12 cellular contexts compared by ENCODE assay signal in the genomic region with DNA sequence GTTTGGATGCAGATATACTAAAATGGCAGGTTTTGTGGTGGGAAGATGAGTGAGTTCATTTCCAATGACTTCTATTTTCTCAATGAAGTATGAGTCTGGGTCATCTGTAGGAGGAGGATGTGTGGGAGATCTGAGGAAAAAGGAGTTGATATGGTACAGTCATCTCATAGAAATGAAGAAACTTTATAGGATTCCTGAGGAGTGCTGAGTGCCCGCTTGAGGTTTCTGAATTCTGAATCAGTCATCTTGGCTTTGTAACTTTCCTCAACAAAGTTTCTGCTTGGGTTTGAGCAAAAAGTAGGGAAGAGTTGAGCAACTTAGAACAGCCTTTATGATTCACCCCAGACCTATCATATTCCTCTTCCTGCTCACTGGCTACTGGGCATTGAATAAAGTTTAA.
DNase-seq lines count a peak whose midpoint lies in the region; ATAC-seq and TF ChIP-seq lines count a peak whose summit lies in the region.
"Had no signal": no experiment of that assay in that cellular context is flagged by ENCODE, and none has a peak within 500 bp of the region (broad histone marks: within the 10 kb centered on the region; RNA-seq: fewer than 3 reads in every experiment).

No MANE protein-coding gene starts in this region.

- DNase-seq in AG20443 (ENCODE audit: low spot score): peak; percentile 67
- DNase-seq in HFFc6: peak; percentile 95
- DNase-seq in astrocyte of the hippocampus (ENCODE audit: low read depth, low spot score): peak; percentile 41
- DNase-seq in kidney tubule cell (ENCODE audit: low spot score): peak; percentile 97
- no peak for DNase-seq in cardiac septum (ENCODE audit: low spot score)
- DNase-seq in effector CD4-positive, alpha-beta T cell: no peak
- DNase-seq in NCI-H510A treated with DMSO at 0.1 percent for 48 hours (lab: John Stamatoyannopoulos, UW): no peak
- DNase-seq: activated CD4-positive, alpha-beta T cell treated with anti-CD3 and anti-CD28 coated beads for 4 hours; activated naive CD8-positive, alpha-beta T cell treated with anti-CD3 and anti-CD28 coated beads for 36 hours; naive thymus-derived CD8-positive, alpha-beta T cell; SIG-M5 had no signal

- TF ChIP-seq CTCF in HFFc6 (IDR thresholded peaks at IDR 0.05): no peak

- ATAC-seq in HG02678 (IDR thresholded peaks at IDR 0.05; ENCODE audit: unreplicated experiment): no peak
- ATAC-seq: naive thymus-derived CD8-positive, alpha-beta T cell had no signal

- intact Hi-C loops in cardiac septum (cut with DNase I): no loop called here

- H3K4me1 Mint-ChIP-seq in HFFc6 (ENCODE audit: low read depth): peaks cover 89% of the 10 kb centered on the region
- H3K4me1 Mint-ChIP-seq: naive thymus-derived CD8-positive, alpha-beta T cell had no signal

- no peaks in the 10 kb centered on the region for H3K9me3 Mint-ChIP-seq in HFFc6
- H3K9me3 Mint-ChIP-seq: activated naive CD8-positive, alpha-beta T cell treated with anti-CD3 and anti-CD28 coated beads for 36 hours; naive thymus-derived CD8-positive, alpha-beta T cell had no signal

- no peaks in the 10 kb centered on the region for H3K27me3 Mint-ChIP-seq in HFFc6 (ENCODE audit: insufficient read depth)

- H3K4me3 Mint-ChIP-seq in HFFc6: peak overlapping the region; percentile 51
- H3K4me3 Mint-ChIP-seq: activated naive CD8-positive, alpha-beta T cell treated with anti-CD3 and anti-CD28 coated beads for 36 hours; naive thymus-derived CD8-positive, alpha-beta T cell had no signal

- no peaks in the 10 kb centered on the region; the same call in 1 of the 2 replicates for H3K36me3 Mint-ChIP-seq in HFFc6 (ENCODE audit: low read depth)
- H3K36me3 Mint-ChIP-seq: activated naive CD8-positive, alpha-beta T cell treated with anti-CD3 and anti-CD28 coated beads for 36 hours; naive thymus-derived CD8-positive, alpha-beta T cell had no signal

- H3K27ac Mint-ChIP-seq in HFFc6: peak overlapping the region; percentile 96
- H3K27ac Mint-ChIP-seq: activated naive CD8-positive, alpha-beta T cell treated with anti-CD3 and anti-CD28 coated beads for 36 hours; naive thymus-derived CD8-positive, alpha-beta T cell had no signal

Comparison
In these comparisons a context has a peak if more than half of its experiments do, and no peak if none do; other contexts are left out.
1. DNase-seq: peak in AG20443 (single experiment), HFFc6 (single experiment), astrocyte of the hippocampus (single experiment) and kidney tubule cell (single experiment); none in cardiac septum (single experiment), effector CD4-positive, alpha-beta T cell (single experiment) and NCI-H510A treated with DMSO at 0.1 percent for 48 hours (single experiment).